Comparison of ENCODE assay signal across 1 cellular context in genomic region chr15:50908209-50909043, GRCh38.
TF ChIP-seq lines count a peak whose summit lies in the region.

AP4E1 (plus strand) TSS chr15:50908683; CDS start chr15:50908779, 96 bp downstream.

TF ChIP-seq in K562, 482 proteins besides CTCF, POLR2A, EP300 and RAD21 (continued from another document and continues in another):
- TF ChIP-seq, protein P1, sequence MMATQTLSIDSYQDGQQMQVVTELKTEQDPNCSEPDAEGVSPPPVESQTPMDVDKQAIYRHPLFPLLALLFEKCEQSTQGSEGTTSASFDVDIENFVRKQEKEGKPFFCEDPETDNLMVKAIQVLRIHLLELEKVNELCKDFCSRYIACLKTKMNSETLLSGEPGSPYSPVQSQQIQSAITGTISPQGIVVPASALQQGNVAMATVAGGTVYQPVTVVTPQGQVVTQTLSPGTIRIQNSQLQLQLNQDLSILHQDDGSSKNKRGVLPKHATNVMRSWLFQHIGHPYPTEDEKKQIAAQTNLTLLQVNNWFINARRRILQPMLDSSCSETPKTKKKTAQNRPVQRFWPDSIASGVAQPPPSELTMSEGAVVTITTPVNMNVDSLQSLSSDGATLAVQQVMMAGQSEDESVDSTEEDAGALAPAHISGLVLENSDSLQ (IDR thresholded peaks at IDR 0.05): no peak
- TF ChIP-seq, protein P2, sequence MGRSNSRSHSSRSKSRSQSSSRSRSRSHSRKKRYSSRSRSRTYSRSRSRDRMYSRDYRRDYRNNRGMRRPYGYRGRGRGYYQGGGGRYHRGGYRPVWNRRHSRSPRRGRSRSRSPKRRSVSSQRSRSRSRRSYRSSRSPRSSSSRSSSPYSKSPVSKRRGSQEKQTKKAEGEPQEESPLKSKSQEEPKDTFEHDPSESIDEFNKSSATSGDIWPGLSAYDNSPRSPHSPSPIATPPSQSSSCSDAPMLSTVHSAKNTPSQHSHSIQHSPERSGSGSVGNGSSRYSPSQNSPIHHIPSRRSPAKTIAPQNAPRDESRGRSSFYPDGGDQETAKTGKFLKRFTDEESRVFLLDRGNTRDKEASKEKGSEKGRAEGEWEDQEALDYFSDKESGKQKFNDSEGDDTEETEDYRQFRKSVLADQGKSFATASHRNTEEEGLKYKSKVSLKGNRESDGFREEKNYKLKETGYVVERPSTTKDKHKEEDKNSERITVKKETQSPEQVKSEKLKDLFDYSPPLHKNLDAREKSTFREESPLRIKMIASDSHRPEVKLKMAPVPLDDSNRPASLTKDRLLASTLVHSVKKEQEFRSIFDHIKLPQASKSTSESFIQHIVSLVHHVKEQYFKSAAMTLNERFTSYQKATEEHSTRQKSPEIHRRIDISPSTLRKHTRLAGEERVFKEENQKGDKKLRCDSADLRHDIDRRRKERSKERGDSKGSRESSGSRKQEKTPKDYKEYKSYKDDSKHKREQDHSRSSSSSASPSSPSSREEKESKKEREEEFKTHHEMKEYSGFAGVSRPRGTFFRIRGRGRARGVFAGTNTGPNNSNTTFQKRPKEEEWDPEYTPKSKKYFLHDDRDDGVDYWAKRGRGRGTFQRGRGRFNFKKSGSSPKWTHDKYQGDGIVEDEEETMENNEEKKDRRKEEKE (IDR thresholded peaks at IDR 0.05; ENCODE audit: borderline replicate concordance in 1 of 2, control insufficient read depth in 1 of 2, low read depth in 2 of 2, low read length in 1 of 2): no peak
- 0 out of 2 replicates have a peak, but pooled peaks have one; percentile 56 for TF ChIP-seq NCOA6 (IDR thresholded peaks at IDR 0.05)
- TF ChIP-seq, protein P3, sequence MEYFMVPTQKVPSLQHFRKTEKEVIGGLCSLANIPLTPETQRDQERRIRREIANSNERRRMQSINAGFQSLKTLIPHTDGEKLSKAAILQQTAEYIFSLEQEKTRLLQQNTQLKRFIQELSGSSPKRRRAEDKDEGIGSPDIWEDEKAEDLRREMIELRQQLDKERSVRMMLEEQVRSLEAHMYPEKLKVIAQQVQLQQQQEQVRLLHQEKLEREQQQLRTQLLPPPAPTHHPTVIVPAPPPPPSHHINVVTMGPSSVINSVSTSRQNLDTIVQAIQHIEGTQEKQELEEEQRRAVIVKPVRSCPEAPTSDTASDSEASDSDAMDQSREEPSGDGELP (CRISPR knock-in tag; IDR thresholded peaks at IDR 0.05; ENCODE audit: borderline replicate concordance): peak; percentile 64; the same call in 1 of the 2 replicates
- TF ChIP-seq ZNF121 (CRISPR knock-in tag; conservative IDR thresholded peaks at IDR 0.05): no peak
- TF ChIP-seq GABPB1 (CRISPR knock-in tag; IDR thresholded peaks at IDR 0.05): peak; percentile 81
- TF ChIP-seq NR1H2 (CRISPR knock-in tag; IDR thresholded peaks at IDR 0.05): 0 out of 2 replicates have a peak, but pooled peaks have one; percentile 12
- TF ChIP-seq ZNF324 (CRISPR knock-in tag; IDR thresholded peaks at IDR 0.05): no peak
- TF ChIP-seq HMGN3 (IDR thresholded peaks at IDR 0.05; ENCODE audit: borderline replicate concordance, extremely low read depth, insufficient read length, low read depth, low read length): peak; percentile 16
- no peak for TF ChIP-seq ZKSCAN8 (CRISPR knock-in tag; IDR thresholded peaks at IDR 0.05)
- TF ChIP-seq, protein P4, sequence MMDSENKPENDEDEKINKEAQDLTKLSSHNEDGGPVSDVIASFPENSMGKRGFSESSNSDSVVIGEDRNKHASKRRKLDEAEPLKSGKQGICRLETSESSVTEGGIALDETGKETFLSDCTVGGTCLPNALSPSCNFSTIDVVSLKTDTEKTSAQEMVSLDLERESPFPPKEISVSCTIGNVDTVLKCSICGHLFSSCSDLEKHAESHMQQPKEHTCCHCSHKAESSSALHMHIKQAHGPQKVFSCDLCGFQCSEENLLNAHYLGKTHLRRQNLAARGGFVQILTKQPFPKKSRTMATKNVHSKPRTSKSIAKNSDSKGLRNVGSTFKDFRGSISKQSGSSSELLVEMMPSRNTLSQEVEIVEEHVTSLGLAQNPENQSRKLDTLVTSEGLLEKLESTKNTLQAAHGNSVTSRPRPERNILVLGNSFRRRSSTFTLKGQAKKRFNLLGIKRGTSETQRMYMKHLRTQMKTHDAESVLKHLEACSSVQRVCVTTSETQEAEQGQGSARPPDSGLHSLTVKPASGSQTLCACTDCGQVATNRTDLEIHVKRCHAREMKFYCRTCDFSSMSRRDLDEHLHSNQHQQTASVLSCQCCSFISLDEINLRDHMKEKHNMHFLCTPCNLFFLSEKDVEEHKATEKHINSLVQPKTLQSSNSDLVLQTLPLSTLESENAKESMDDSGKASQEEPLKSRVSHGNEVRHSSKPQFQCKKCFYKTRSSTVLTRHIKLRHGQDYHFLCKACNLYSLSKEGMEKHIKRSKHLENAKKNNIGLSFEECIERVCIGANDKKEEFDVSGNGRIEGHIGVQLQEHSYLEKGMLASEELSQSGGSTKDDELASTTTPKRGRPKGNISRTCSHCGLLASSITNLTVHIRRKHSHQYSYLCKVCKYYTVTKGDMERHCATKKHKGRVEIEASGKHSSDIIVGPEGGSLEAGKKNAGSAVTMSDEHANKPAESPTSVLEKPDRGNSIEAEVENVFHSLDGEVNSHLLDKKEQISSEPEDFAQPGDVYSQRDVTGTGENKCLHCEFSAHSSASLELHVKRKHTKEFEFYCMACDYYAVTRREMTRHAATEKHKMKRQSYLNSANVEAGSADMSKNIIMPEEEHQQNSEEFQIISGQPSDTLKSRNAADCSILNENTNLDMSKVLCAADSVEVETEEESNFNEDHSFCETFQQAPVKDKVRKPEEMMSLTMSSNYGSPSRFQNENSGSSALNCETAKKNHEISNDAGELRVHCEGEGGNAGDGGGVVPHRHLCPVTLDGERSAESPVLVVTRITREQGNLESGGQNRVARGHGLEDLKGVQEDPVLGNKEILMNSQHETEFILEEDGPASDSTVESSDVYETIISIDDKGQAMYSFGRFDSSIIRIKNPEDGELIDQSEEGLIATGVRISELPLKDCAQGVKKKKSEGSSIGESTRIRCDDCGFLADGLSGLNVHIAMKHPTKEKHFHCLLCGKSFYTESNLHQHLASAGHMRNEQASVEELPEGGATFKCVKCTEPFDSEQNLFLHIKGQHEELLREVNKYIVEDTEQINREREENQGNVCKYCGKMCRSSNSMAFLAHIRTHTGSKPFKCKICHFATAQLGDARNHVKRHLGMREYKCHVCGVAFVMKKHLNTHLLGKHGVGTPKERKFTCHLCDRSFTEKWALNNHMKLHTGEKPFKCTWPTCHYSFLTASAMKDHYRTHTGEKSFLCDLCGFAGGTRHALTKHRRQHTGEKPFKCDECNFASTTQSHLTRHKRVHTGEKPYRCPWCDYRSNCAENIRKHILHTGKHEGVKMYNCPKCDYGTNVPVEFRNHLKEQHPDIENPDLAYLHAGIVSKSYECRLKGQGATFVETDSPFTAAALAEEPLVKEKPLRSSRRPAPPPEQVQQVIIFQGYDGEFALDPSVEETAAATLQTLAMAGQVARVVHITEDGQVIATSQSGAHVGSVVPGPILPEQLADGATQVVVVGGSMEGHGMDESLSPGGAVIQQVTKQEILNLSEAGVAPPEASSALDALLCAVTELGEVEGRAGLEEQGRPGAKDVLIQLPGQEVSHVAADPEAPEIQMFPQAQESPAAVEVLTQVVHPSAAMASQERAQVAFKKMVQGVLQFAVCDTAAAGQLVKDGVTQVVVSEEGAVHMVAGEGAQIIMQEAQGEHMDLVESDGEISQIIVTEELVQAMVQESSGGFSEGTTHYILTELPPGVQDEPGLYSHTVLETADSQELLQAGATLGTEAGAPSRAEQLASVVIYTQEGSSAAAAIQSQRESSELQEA (IDR thresholded peaks at IDR 0.05; ENCODE audit: low read depth): peak; percentile 92
- TF ChIP-seq JUND (IDR thresholded peaks at IDR 0.05; ENCODE audit: borderline replicate concordance, low read depth, low read length): peak; percentile 65
- no peak for TF ChIP-seq JUND (tag; IDR thresholded peaks at IDR 0.05; ENCODE audit: borderline replicate concordance, low read depth, low read length)
- TF ChIP-seq KLF16 (IDR thresholded peaks at IDR 0.05): peak; percentile 85
- no peak for TF ChIP-seq ZNF444 (CRISPR knock-in tag; IDR thresholded peaks at IDR 0.05)
- TF ChIP-seq ZNF23 (CRISPR knock-in tag; IDR thresholded peaks at IDR 0.05): no peak
- TF ChIP-seq CCNT2 (IDR thresholded peaks at IDR 0.05; ENCODE audit: borderline replicate concordance, extremely low read depth, insufficient read length, low read depth, low read length): peak; percentile 25
- TF ChIP-seq, protein P5, sequence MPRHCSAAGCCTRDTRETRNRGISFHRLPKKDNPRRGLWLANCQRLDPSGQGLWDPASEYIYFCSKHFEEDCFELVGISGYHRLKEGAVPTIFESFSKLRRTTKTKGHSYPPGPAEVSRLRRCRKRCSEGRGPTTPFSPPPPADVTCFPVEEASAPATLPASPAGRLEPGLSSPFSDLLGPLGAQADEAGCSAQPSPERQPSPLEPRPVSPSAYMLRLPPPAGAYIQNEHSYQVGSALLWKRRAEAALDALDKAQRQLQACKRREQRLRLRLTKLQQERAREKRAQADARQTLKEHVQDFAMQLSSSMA (CRISPR knock-in tag; IDR thresholded peaks at IDR 0.05): no peak
- TF ChIP-seq STAT6 (CRISPR knock-in tag; IDR thresholded peaks at IDR 0.05): no peak
- no peak for TF ChIP-seq KAT2B (IDR thresholded peaks at IDR 0.05; ENCODE audit: low read depth, low read length)
- TF ChIP-seq ESRRA (IDR thresholded peaks at IDR 0.05; ENCODE audit: borderline replicate concordance, low read depth): peak; percentile 54; the same call in 1 of the 2 replicates
- TF ChIP-seq KLF6 (CRISPR knock-in tag; IDR thresholded peaks at IDR 0.05; ENCODE audit: borderline replicate concordance): no peak
- TF ChIP-seq, protein P6, sequence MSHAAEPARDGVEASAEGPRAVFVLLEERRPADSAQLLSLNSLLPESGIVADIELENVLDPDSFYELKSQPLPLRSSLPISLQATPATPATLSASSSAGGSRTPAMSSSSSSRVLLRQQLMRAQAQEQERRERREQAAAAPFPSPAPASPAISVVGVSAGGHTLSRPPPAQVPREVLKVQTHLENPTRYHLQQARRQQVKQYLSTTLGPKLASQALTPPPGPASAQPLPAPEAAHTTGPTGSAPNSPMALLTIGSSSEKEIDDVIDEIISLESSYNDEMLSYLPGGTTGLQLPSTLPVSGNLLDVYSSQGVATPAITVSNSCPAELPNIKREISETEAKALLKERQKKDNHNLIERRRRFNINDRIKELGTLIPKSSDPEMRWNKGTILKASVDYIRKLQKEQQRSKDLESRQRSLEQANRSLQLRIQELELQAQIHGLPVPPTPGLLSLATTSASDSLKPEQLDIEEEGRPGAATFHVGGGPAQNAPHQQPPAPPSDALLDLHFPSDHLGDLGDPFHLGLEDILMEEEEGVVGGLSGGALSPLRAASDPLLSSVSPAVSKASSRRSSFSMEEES (CRISPR knock-in tag; IDR thresholded peaks at IDR 0.05): no peak
- no peak for TF ChIP-seq TCF15 (CRISPR knock-in tag; IDR thresholded peaks at IDR 0.05)
- peak; percentile 75 for TF ChIP-seq PRPF4 (IDR thresholded peaks at IDR 0.05; ENCODE audit: insufficient read depth, low read depth, low read length, poor library complexity, severe bottlenecking)
- no peak for TF ChIP-seq NCOA4 (IDR thresholded peaks at IDR 0.05; ENCODE audit: partially characterized antibody)
- TF ChIP-seq GTF2F1 (IDR thresholded peaks at IDR 0.05; ENCODE audit: low read depth, low read length): peak; percentile 80; the same call in 1 of the 2 replicates
- peak; percentile 87 for TF ChIP-seq CXXC5 (CRISPR knock-in tag; IDR thresholded peaks at IDR 0.05)
- TF ChIP-seq, protein P7, sequence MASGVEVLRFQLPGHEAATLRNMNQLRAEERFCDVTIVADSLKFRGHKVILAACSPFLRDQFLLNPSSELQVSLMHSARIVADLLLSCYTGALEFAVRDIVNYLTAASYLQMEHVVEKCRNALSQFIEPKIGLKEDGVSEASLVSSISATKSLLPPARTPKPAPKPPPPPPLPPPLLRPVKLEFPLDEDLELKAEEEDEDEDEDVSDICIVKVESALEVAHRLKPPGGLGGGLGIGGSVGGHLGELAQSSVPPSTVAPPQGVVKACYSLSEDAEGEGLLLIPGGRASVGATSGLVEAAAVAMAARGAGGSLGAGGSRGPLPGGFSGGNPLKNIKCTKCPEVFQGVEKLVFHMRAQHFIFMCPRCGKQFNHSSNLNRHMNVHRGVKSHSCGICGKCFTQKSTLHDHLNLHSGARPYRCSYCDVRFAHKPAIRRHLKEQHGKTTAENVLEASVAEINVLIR (CRISPR knock-in tag; IDR thresholded peaks at IDR 0.05): no peak
- TF ChIP-seq RNF2 (IDR thresholded peaks at IDR 0.05): no peak
- TF ChIP-seq XRCC4 (IDR thresholded peaks at IDR 0.05; ENCODE audit: extremely low read depth, insufficient read depth, insufficient read length): no peak
- no peak for TF ChIP-seq TEAD1 (CRISPR knock-in tag; IDR thresholded peaks at IDR 0.05)
- peak; percentile 81 to 90; a peak in 2 of 4 replicates for TF ChIP-seq SIN3A (IDR thresholded peaks at IDR 0.05; ENCODE audit: borderline replicate concordance in 2 of 2, control insufficient read depth in 1 of 2, low read depth in 2 of 2, low read length in 2 of 2)
- TF ChIP-seq TAF9B (IDR thresholded peaks at IDR 0.05; ENCODE audit: partially characterized antibody): peak; percentile 24
- no peak for TF ChIP-seq DDX20 (tag; IDR thresholded peaks at IDR 0.05; ENCODE audit: low read depth)
- TF ChIP-seq, protein P8, sequence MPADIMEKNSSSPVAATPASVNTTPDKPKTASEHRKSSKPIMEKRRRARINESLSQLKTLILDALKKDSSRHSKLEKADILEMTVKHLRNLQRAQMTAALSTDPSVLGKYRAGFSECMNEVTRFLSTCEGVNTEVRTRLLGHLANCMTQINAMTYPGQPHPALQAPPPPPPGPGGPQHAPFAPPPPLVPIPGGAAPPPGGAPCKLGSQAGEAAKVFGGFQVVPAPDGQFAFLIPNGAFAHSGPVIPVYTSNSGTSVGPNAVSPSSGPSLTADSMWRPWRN (IDR thresholded peaks at IDR 0.05; ENCODE audit: low read depth): no peak
- TF ChIP-seq SMARCE1 (IDR thresholded peaks at IDR 0.05): no peak
- no peak for TF ChIP-seq THRAP3 (IDR thresholded peaks at IDR 0.05; ENCODE audit: borderline replicate concordance)
- TF ChIP-seq BRD9 (IDR thresholded peaks at IDR 0.05; ENCODE audit: low read depth, partially characterized antibody): peak; percentile 81
